15 cellular contexts compared by ENCODE assay signal in genomic region chr1:9135145-9135836, GRCh38. TPM values are rescaled to one million over a fixed set of nuclear protein-coding genes. Genes with fewer than 3 reads are reported as not detected.
DNase-seq lines count a peak whose midpoint lies in the region; ATAC-seq and TF ChIP-seq lines count a peak whose summit lies in the region.
"Had no signal": no experiment of that assay in that cellular context is flagged by ENCODE, and none has a peak within 500 bp of the region (broad histone marks: within the 10 kb centered on the region; RNA-seq: fewer than 3 reads in every experiment).

No MANE protein-coding gene starts in this region.

- in situ Hi-C loops in GM13977 (cut with MboI; ENCODE audit: low pct_unique_long_range_greater_than_20kb, low sequenced_read_pairs, unreplicated experiment) = no loop called here

- H3K27me3 ChIP-seq in BLaER1 treated with 17β-estradiol and CSF1 and Interleukin-3, amounts not matched to agents 10 nM and 100 nM = peaks cover 0 to 45% (median 0%) of the 10 kb centered on the region in 11 experiments; a peak in 3 of 22 replicates

- H3K4me1 ChIP-seq in BLaER1 treated with 17β-estradiol and CSF1 and Interleukin-3, amounts not matched to agents 10 nM and 100 nM = peaks cover 10 to 39% (median 21%) of the 10 kb centered on the region in 10 experiments; a peak in 17 of 20 replicates
- H3K4me1 ChIP-seq: psoas muscle had no signal

- intact Hi-C loops in posterior vena cava (cut with DNase I) = no loop called here

- H3K4me3 Mint-ChIP-seq in activated T-helper 17 cell treated with anti-CD3 and anti-CD28 coated beads, Interleukin-2, amount 50 U/mL, for 72 hours = no peak overlapping the region
- H3K4me3 Mint-ChIP-seq: natural killer cell treated with Interleukin-12 subunit alpha and Interleukin-12 subunit beta and Interleukin-15 and Interleukin-18, amount 100 ng/mL, for 72 hours had no signal

- H3K4me2 ChIP-seq in BLaER1 treated with 17β-estradiol and CSF1 and Interleukin-3, amounts not matched to agents 10 nM and 100 nM = peak overlapping the region in 6 of 11 experiments; percentile 1 to 67 (median 30); a peak in 10 of 22 replicates

- H3K4me1 Mint-ChIP-seq in activated T-helper 17 cell treated with anti-CD3 and anti-CD28 coated beads, Interleukin-2, amount 50 U/mL, for 72 hours = peaks cover 3% of the 10 kb centered on the region

- H3K9me3 ChIP-seq in BLaER1 treated with 17β-estradiol and CSF1 and Interleukin-3, amounts not matched to agents 10 nM and 100 nM (replicated peaks in 1 of 11) = no peaks in the 10 kb centered on the region
- H3K9me3 ChIP-seq: psoas muscle had no signal

- H3K27me3 Mint-ChIP-seq in activated T-helper 17 cell treated with anti-CD3 and anti-CD28 coated beads, Interleukin-2, amount 50 U/mL, for 72 hours = peaks cover 3% of the 10 kb centered on the region

- H3K9me3 Mint-ChIP-seq in activated T-helper 17 cell treated with anti-CD3 and anti-CD28 coated beads, Interleukin-2, amount 50 U/mL, for 72 hours = no peaks in the 10 kb centered on the region
- H3K9me3 Mint-ChIP-seq: natural killer cell treated with Interleukin-12 subunit alpha and Interleukin-12 subunit beta and Interleukin-15 and Interleukin-18, amount 100 ng/mL, for 72 hours had no signal

- ATAC-seq in HG02610 (IDR thresholded peaks at IDR 0.05; ENCODE audit: unreplicated experiment) = peak; percentile 46
- peak; percentile 75 for ATAC-seq in activated T-helper 17 cell treated with anti-CD3 and anti-CD28 coated beads, Interleukin-2, amount 50 U/mL, for 72 hours (replicated peaks)
- ATAC-seq: natural killer cell treated with Interleukin-12 subunit alpha and Interleukin-12 subunit beta and Interleukin-15 and Interleukin-18, amount 100 ng/mL, for 72 hours had no signal

- H3K27ac Mint-ChIP-seq in activated T-helper 17 cell treated with anti-CD3 and anti-CD28 coated beads, Interleukin-2, amount 50 U/mL, for 72 hours = peak overlapping the region; percentile 28
- H3K27ac Mint-ChIP-seq: natural killer cell treated with Interleukin-12 subunit alpha and Interleukin-12 subunit beta and Interleukin-15 and Interleukin-18, amount 100 ng/mL, for 72 hours had no signal

- no peak overlapping the region for H3K4me3 ChIP-seq in BLaER1 treated with 17β-estradiol and CSF1 and Interleukin-3, amounts not matched to agents 10 nM and 100 nM
- H3K4me3 ChIP-seq: psoas muscle had no signal

- no peak for TF ChIP-seq CTCF in GM13977 (IDR thresholded peaks at IDR 0.05; ENCODE audit: extremely low read depth, insufficient read depth, missing control alignments)

- H3K9ac ChIP-seq in BLaER1 treated with 17β-estradiol and CSF1 and Interleukin-3, amounts not matched to agents 10 nM and 100 nM = peak overlapping the region in 1 of 11 experiments; percentile 3; a peak in 1 of 22 replicates

- DNase-seq in posterior vena cava (ENCODE audit: low spot score) (peak; percentile 76), GM13977 (ENCODE audit: low spot score) (no peak), putamen (ENCODE audit: low spot score) (no peak), NCI-H2081 treated with DMSO at 0.1 percent for 48 hours (lab: John Stamatoyannopoulos, UW) (no peak)
- DNase-seq in stimulated activated naive CD4-positive, alpha-beta T cell (lab: John Stamatoyannopoulos, UW) = no peak
- DNase-seq: activated effector memory CD4-positive, alpha-beta T cell treated with anti-CD3 and anti-CD28 coated beads, Interleukin-2, amount 50 U/mL, for 16 hours; foreskin fibroblast; NCI-H1092 treated with DMSO at 0.1 percent for 48 hours; NCI-H82; psoas muscle had no signal

- H3K36me3 ChIP-seq in BLaER1 treated with 17β-estradiol and CSF1 and Interleukin-3, amounts not matched to agents 10 nM and 100 nM = no peaks in the 10 kb centered on the region

- H4K20me1 ChIP-seq in BLaER1 treated with 17β-estradiol and CSF1 and Interleukin-3, amounts not matched to agents 10 nM and 100 nM = no peaks in the 10 kb centered on the region; a peak in 1 of 22 replicates

- H3K27ac ChIP-seq in BLaER1 treated with 17β-estradiol and CSF1 and Interleukin-3, amounts not matched to agents 10 nM and 100 nM = peak overlapping the region in 1 of 11 experiments; percentile 23; a peak in 1 of 22 replicates
- H3K27ac ChIP-seq: psoas muscle, VCaP had no signal

- H3K36me3 Mint-ChIP-seq in activated T-helper 17 cell treated with anti-CD3 and anti-CD28 coated beads, Interleukin-2, amount 50 U/mL, for 72 hours (ENCODE audit: low read depth) = no peaks in the 10 kb centered on the region
- H3K36me3 Mint-ChIP-seq: natural killer cell treated with Interleukin-12 subunit alpha and Interleukin-12 subunit beta and Interleukin-15 and Interleukin-18, amount 100 ng/mL, for 72 hours had no signal

RNA-seq across cellular contexts. Expression of gene GPR157, which starts 6.4 kb away (rescaled TPM):
- 10 to 100 TPM; 16.0 to 23.8 TPM for total RNA-seq in activated T-helper 17 cell treated with anti-CD3 and anti-CD28 coated beads, Interleukin-2, amount 50 U/mL, for 72 hours
- 1 to 10 TPM; 8.3 to 9.9 TPM for total RNA-seq in posterior vena cava
